In the genomic region with DNA sequence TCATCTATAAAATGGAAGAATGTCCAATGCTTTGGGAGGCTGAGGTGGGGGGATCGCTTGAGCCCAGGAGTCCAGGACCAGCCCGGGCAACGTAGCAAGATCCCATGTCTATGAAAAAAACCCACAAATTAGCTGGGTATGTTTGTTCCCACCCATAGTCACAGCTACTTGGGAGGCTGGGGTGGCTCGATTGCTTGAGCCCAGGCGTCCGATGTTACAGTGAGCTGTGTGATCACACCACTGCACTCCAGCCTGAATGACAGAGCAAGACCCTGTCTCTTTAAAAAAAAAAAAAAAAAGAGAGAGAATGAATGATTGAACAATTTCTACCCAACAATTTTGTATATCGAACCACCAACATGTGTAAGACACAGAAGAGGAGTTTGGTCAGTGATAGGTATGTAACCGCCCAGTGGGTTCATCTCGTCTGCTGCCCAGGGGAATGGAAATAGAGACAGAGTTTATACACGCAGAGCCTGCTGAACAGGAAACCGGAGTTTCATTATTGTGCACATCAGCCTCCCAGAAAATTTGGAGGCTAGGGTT, we compare ENCODE assay signal across 1 cellular context.
TF ChIP-seq lines count a peak whose summit lies in the region.

No MANE protein-coding gene starts in this region.

TF ChIP-seq in liver, 16 proteins besides CTCF, POLR2A, EP300 and RAD21 (continued from another document):
- no peak for TF ChIP-seq REST (IDR thresholded peaks at IDR 0.05)
TF ChIP-seq in liver: peak in this region for 0.
